Comparison of ENCODE assay signal across 9 cellular contexts in genomic region chr11:68012843-68013610, GRCh38. TPM values are rescaled to one million over a fixed set of nuclear protein-coding genes. Genes with fewer than 3 reads are reported as not detected.
DNase-seq lines count a peak whose midpoint lies in the region; ATAC-seq and TF ChIP-seq lines count a peak whose summit lies in the region.
"Had no signal": no experiment of that assay in that cellular context is flagged by ENCODE, and none has a peak within 500 bp of the region (broad histone marks: within the 10 kb centered on the region; RNA-seq: fewer than 3 reads in every experiment).

No MANE protein-coding gene starts in this region.

- no peak for ATAC-seq in GM18907 (IDR thresholded peaks at IDR 0.05; ENCODE audit: unreplicated experiment)

- H2BK5ac ChIP-seq in H9 (ENCODE audit: insufficient read length, low read length), result no peak overlapping the region

- no peaks in the 10 kb centered on the region for H3K23me2 ChIP-seq in H9 (ENCODE audit: insufficient read length, low read depth, low read length, poor library complexity, severe bottlenecking)

- H3K4me2 ChIP-seq in H9 (ENCODE audit: insufficient read depth, insufficient read length, low read length), result no peak overlapping the region

- DNase-seq in HCEC 1CT (peak; percentile 94), adrenal gland (peak in 3 of 7 donors; percentile 18 to 47 (median 38)), hepatic stellate cell (ENCODE audit: low spot score) (peak; percentile 98), stomach (no peak), G401 (ENCODE audit: low spot score) (no peak), H9 (no peak)
- no peak for DNase-seq in activated CD4-positive, alpha-beta memory T cell treated with anti-CD3 and anti-CD28 coated beads for 36 hours

- H4K91ac ChIP-seq in H9 (ENCODE audit: insufficient read length, low read depth, low read length), result no peak overlapping the region

- in situ Hi-C loops in G401 (cut with HindIII; ENCODE audit: low sequenced_read_pairs), result no loop called here

- H3K23ac ChIP-seq in H9 (ENCODE audit: insufficient read length, low read depth, low read length), result no peak overlapping the region

- peaks cover 60 to 83% of the 10 kb centered on the region in 2 donors for H3K4me1 ChIP-seq in adrenal gland (replicated peaks in 1 of 2)
- peaks cover 76 to 95% (median 81%) of the 10 kb centered on the region in 4 donors for H3K4me1 ChIP-seq in stomach
- no peaks in the 10 kb centered on the region for H3K4me1 ChIP-seq in H9 (ENCODE audit: insufficient read depth, low read length)

- H3K4me3 Mint-ChIP-seq in activated CD4-positive, alpha-beta memory T cell treated with anti-CD3 and anti-CD28 coated beads for 36 hours, result no peak overlapping the region
- no peak overlapping the region for H3K4me3 Mint-ChIP-seq in H9
- H3K4me3 Mint-ChIP-seq: activated naive CD4-positive, alpha-beta T cell treated with anti-CD3 and anti-CD28 coated beads, Interleukin-2, amount 50 U/mL, for 24 hours had no signal

- peaks cover 1% of the 10 kb centered on the region for H3K27me3 Mint-ChIP-seq in activated CD4-positive, alpha-beta memory T cell treated with anti-CD3 and anti-CD28 coated beads for 36 hours
- peaks cover 2% of the 10 kb centered on the region for H3K27me3 Mint-ChIP-seq in H9 (ENCODE audit: low read depth)
- H3K27me3 Mint-ChIP-seq: activated naive CD4-positive, alpha-beta T cell treated with anti-CD3 and anti-CD28 coated beads, Interleukin-2, amount 50 U/mL, for 24 hours had no signal

- TF ChIP-seq POLR2A in adrenal gland (IDR thresholded peaks at IDR 0.05) (no peak), stomach (IDR thresholded peaks at IDR 0.05) (no peak)

- no peaks in the 10 kb centered on the region for H3K9me3 ChIP-seq in adrenal gland (replicated peaks in 1 of 3)
- H3K9me3 ChIP-seq in stomach, result no peaks in the 10 kb centered on the region
- no peaks in the 10 kb centered on the region for H3K9me3 ChIP-seq in H9 (ENCODE audit: control insufficient read depth, low read depth, low read length)

- H3K9ac ChIP-seq in H9 (ENCODE audit: extremely low read depth, insufficient read length, low read length), result no peak overlapping the region

- no peak for TF ChIP-seq CTCF in adrenal gland (IDR thresholded peaks at IDR 0.05)
- no peak for TF ChIP-seq CTCF in stomach (IDR thresholded peaks at IDR 0.05)
- no peak for TF ChIP-seq CTCF in H9 (conservative IDR thresholded peaks at IDR 0.05)

- no peak overlapping the region for H2BK12ac ChIP-seq in H9 (ENCODE audit: insufficient read length, low read depth, low read length)

- no peak overlapping the region for H2AFZ ChIP-seq in H9 (ENCODE audit: low read length)

- no peak overlapping the region for H2BK20ac ChIP-seq in H9 (ENCODE audit: low read depth, low read length, poor library complexity, severe bottlenecking)

- H3K18ac ChIP-seq in H9 (ENCODE audit: insufficient read length, low read depth, low read length), result no peak overlapping the region

- H3K27ac Mint-ChIP-seq in activated CD4-positive, alpha-beta memory T cell treated with anti-CD3 and anti-CD28 coated beads for 36 hours, result no peak overlapping the region
- no peak overlapping the region for H3K27ac Mint-ChIP-seq in H9
- H3K27ac Mint-ChIP-seq: activated naive CD4-positive, alpha-beta T cell treated with anti-CD3 and anti-CD28 coated beads, Interleukin-2, amount 50 U/mL, for 24 hours had no signal

- POLR2A ChIA-PET in activated CD4-positive, alpha-beta memory T cell treated with anti-CD3 and anti-CD28 coated beads for 36 hours (lab: Charles Lee), result interaction anchor here (0.6 kb wide), 1 partner anchor 174 kb away, joined by 3 read pairs; no protein-coding TSS in a partner anchor

- H2AK5ac ChIP-seq in H9 (ENCODE audit: insufficient read length, low read length), result no peak overlapping the region

- no peak overlapping the region for H4K8ac ChIP-seq in H9 (replicated peaks; ENCODE audit: insufficient read length, low read depth, low read length)

- H3K4ac ChIP-seq in H9 (ENCODE audit: low read depth, low read length), result no peak overlapping the region

- CTCF ChIA-PET in activated CD4-positive, alpha-beta memory T cell treated with anti-CD3 and anti-CD28 coated beads for 36 hours (lab: Charles Lee), result no interaction called here

- H3K36me3 Mint-ChIP-seq in activated CD4-positive, alpha-beta memory T cell treated with anti-CD3 and anti-CD28 coated beads for 36 hours, result no peaks in the 10 kb centered on the region
- no peaks in the 10 kb centered on the region; a peak in 1 of 7 replicates for H3K36me3 Mint-ChIP-seq in H9 (ENCODE audit: insufficient read depth in 1 of 3, low read depth in 3 of 3)
- H3K36me3 Mint-ChIP-seq: activated naive CD4-positive, alpha-beta T cell treated with anti-CD3 and anti-CD28 coated beads, Interleukin-2, amount 50 U/mL, for 24 hours had no signal

- no peak overlapping the region for H2BK15ac ChIP-seq in H9 (ENCODE audit: low read depth, low read length)

- H3K14ac ChIP-seq in H9 (ENCODE audit: insufficient read depth, low read length), result no peak overlapping the region

- H3K27me3 ChIP-seq in adrenal gland (no peaks in the 10 kb centered on the region), stomach (no peaks in the 10 kb centered on the region), H9 (ENCODE audit: insufficient read depth, low read length) (no peaks in the 10 kb centered on the region)

- H3K9me3 Mint-ChIP-seq in activated CD4-positive, alpha-beta memory T cell treated with anti-CD3 and anti-CD28 coated beads for 36 hours, result no peaks in the 10 kb centered on the region
- H3K9me3 Mint-ChIP-seq in H9, result peaks cover 0 to 5% of the 10 kb centered on the region in 2 experiments; a peak in 1 of 5 replicates
- H3K9me3 Mint-ChIP-seq: activated naive CD4-positive, alpha-beta T cell treated with anti-CD3 and anti-CD28 coated beads, Interleukin-2, amount 50 U/mL, for 24 hours had no signal

- WGBS in adrenal gland, 4 donors, result 78 to 86% (median 82%) methylated on average over 11 to 16 of the region's 16 CpGs
- WGBS in stomach, 5 donors, result 45 to 63% (median 54%) methylated on average over 12 to 16 of the region's 16 CpGs
- WGBS in H9 (ENCODE audit: extremely low coverage, insufficient read length, low lambda C conversion rate), result no CpG with 5 or more reads among the region's 16 CpGs

- no peaks in the 10 kb centered on the region for H3K4me1 Mint-ChIP-seq in activated CD4-positive, alpha-beta memory T cell treated with anti-CD3 and anti-CD28 coated beads for 36 hours (ENCODE audit: low read depth)
- peaks cover 16 to 36% of the 10 kb centered on the region in 2 experiments for H3K4me1 Mint-ChIP-seq in H9

- H3K79me2 ChIP-seq in H9 (ENCODE audit: insufficient read depth, low read length), result no peaks in the 10 kb centered on the region

- TF ChIP-seq EP300 in stomach (IDR thresholded peaks at IDR 0.05), result no peak

- H3K27ac ChIP-seq in adrenal gland (peak overlapping the region in 3 of 5 donors; percentile 83 to 99 (median 95)), stomach (peak overlapping the region; percentile 15 to 94 (median 86)), H9 (ENCODE audit: insufficient read length, low read depth, low read length) (no peak overlapping the region)

- no peaks in the 10 kb centered on the region for H4K20me1 ChIP-seq in H9 (ENCODE audit: control insufficient read depth, insufficient read depth, insufficient read length)

- H3K4me3 ChIP-seq in adrenal gland, result no peak overlapping the region
- no peak overlapping the region for H3K4me3 ChIP-seq in stomach

- no peak overlapping the region for H2BK120ac ChIP-seq in H9 (ENCODE audit: low read depth, low read length, poor library complexity, severe bottlenecking)

- no peaks in the 10 kb centered on the region for H3K79me1 ChIP-seq in H9 (ENCODE audit: insufficient read depth, low read depth, low read length, poor library complexity, severe bottlenecking)

- H4K5ac ChIP-seq in H9 (ENCODE audit: insufficient read length, low read depth, low read length), result no peak overlapping the region

- H3T11ph ChIP-seq in H9 (ENCODE audit: low read length), result no peak overlapping the region

- H3K36me3 ChIP-seq in adrenal gland (replicated peaks in 1 of 2) (no peaks in the 10 kb centered on the region), stomach (no peaks in the 10 kb centered on the region)

- intact Hi-C loops in adrenal gland (cut with DNase I), result loop anchor here in 1 of 2 donors (10.0 kb wide), 1 partner anchor 192 kb away; no protein-coding TSS in a partner anchor
- intact Hi-C loops in stomach (cut with DNase I; ENCODE audit: low total_unique reads), result no loop called here
- intact Hi-C loops in activated CD4-positive, alpha-beta memory T cell treated with anti-CD3 and anti-CD28 coated beads for 36 hours (cut with micrococcal nuclease), result no loop called here

- no peak overlapping the region for H3K56ac ChIP-seq in H9 (ENCODE audit: insufficient read length, low read depth, low read length)

RNA-seq across cellular contexts. Expression of gene ALDH3B1, which starts 2.9 kb away (rescaled TPM):
- total RNA-seq in adrenal gland (10 to 100 TPM; 38.7 to 70.3 (median 59.0) TPM), stomach (10 to 100 TPM in 3 of 5 donors, 1 to 10 TPM in 2; 2.9 to 55.0 (median 21.2) TPM), H9 (2021) (not detected in 2 replicates)
- polyA plus RNA-seq in adrenal gland (10 to 100 TPM; 24.4 to 35.4 (median 26.9) TPM), stomach (10 to 100 TPM in 2 of 3 donors, 1 to 10 TPM in 1; 6.7 to 13.3 (median 12.7) TPM)
- 1.2 and 2.1 TPM in 2 replicates for total RNA-seq in G401 (2014; rRNA removed; shearing (Covaris generic))
- total RNA-seq in activated CD4-positive, alpha-beta memory T cell treated with anti-CD3 and anti-CD28 coated beads for 36 hours, result not detected

RNA-seq across cellular contexts. Expression of gene UNC93B1, which starts 9.1 kb away (rescaled TPM):
- total RNA-seq in adrenal gland (10 to 100 TPM; 23.1 to 81.2 (median 60.0) TPM), stomach (100 to 1,000 TPM in 1 of 5 donors, 10 to 100 TPM in 4; 33.8 to 215 (median 43.6) TPM), H9 (2021) (21.7 and 23.3 TPM in 2 replicates)
- polyA plus RNA-seq in adrenal gland (10 to 100 TPM; 10.3 to 57.7 (median 57.0) TPM), stomach (10 to 100 TPM; 11.6 to 33.7 (median 15.6) TPM)
- total RNA-seq in G401 (2014; rRNA removed; shearing (Covaris generic)), result 17.8 and 34.7 TPM in 2 replicates
- 10 to 100 TPM; 20.0 to 21.5 TPM for total RNA-seq in activated CD4-positive, alpha-beta memory T cell treated with anti-CD3 and anti-CD28 coated beads for 36 hours

RNA-seq across cellular contexts. Expression of gene NDUFS8, which starts 17.5 kb away (rescaled TPM):
- total RNA-seq in adrenal gland, result 1,000 to 10,000 TPM in 1 of 8 donors, 100 to 1,000 TPM in 7; 425 to 1,037 (median 520) TPM
- 100 to 1,000 TPM; 199 to 814 (median 571) TPM for polyA plus RNA-seq in adrenal gland
- 100 to 1,000 TPM in 3 of 5 donors, 10 to 100 TPM in 2; 52.0 to 310 (median 123) TPM for total RNA-seq in stomach
- 100 to 1,000 TPM; 187 to 263 (median 224) TPM for polyA plus RNA-seq in stomach
- 177 and 212 TPM in 2 replicates for total RNA-seq in G401 (2014; rRNA removed; shearing (Covaris generic))
- 100 to 1,000 TPM; 134 to 140 TPM for total RNA-seq in activated CD4-positive, alpha-beta memory T cell treated with anti-CD3 and anti-CD28 coated beads for 36 hours
- 213 and 214 TPM in 2 replicates for total RNA-seq in H9 (2021)

RNA-seq across cellular contexts. Expression of gene TCIRG1, which starts 25.8 kb away (rescaled TPM):
- total RNA-seq in adrenal gland (100 to 1,000 TPM; 112 to 384 (median 258) TPM), stomach (100 to 1,000 TPM in 4 of 5 donors, 10 to 100 TPM in 1; 46.3 to 835 (median 484) TPM), H9 (2021) (24.4 and 27.1 TPM in 2 replicates)
- polyA plus RNA-seq in adrenal gland (1,000 to 10,000 TPM in 1 of 3 donors, 100 to 1,000 TPM in 1, 10 to 100 TPM in 1; 28.4 to 1,150 (median 823) TPM), stomach (100 to 1,000 TPM in 2 of 3 donors, 10 to 100 TPM in 1; 96.7 to 147 (median 111) TPM)
- 9.7 and 9.8 TPM in 2 replicates for total RNA-seq in G401 (2014; rRNA removed; shearing (Covaris generic))
- 100 to 1,000 TPM; 167 to 175 TPM for total RNA-seq in activated CD4-positive, alpha-beta memory T cell treated with anti-CD3 and anti-CD28 coated beads for 36 hours

Comparison
In these comparisons a context has a peak if more than half of its experiments do, and no peak if none do; other contexts are left out.
1. DNase-seq: peak in HCEC 1CT (single experiment) and hepatic stellate cell (single experiment); none in stomach (single experiment), G401 (single experiment), activated CD4-positive, alpha-beta memory T cell treated with anti-CD3 and anti-CD28 coated beads for 36 hours (single experiment) and H9 (single experiment).